ENCODE assay signal across 3 cellular contexts in genomic region chrX:130545796-130546195, GRCh38.
TF ChIP-seq lines count a peak whose summit lies in the region.

No MANE protein-coding gene starts in this region.

TF ChIP-seq in IMR-90, 13 proteins besides CTCF, POLR2A, EP300 and RAD21:
- no peak for TF ChIP-seq BHLHE40 (IDR thresholded peaks at IDR 0.05; ENCODE audit: low read depth, low read length)
- TF ChIP-seq CEBPB (IDR thresholded peaks at IDR 0.05; ENCODE audit: low read depth, low read length): peak; percentile 75

TF ChIP-seq in K562, 482 proteins besides CTCF, POLR2A, EP300 and RAD21:
- TF ChIP-seq HBP1 (CRISPR knock-in tag; IDR thresholded peaks at IDR 0.05): no peak
- no peak for TF ChIP-seq RHOXF2B (CRISPR knock-in tag; conservative IDR thresholded peaks at IDR 0.05)
- TF ChIP-seq CBX2 (IDR thresholded peaks at IDR 0.05; ENCODE audit: insufficient read depth, low read length, poor library complexity, severe bottlenecking): no peak
- no peak for TF ChIP-seq CXXC5 (CRISPR knock-in tag; IDR thresholded peaks at IDR 0.05)
- no peak for TF ChIP-seq SETDB1 (IDR thresholded peaks at IDR 0.05; ENCODE audit: low read length)
- no peak for TF ChIP-seq PTTG1 (tag; IDR thresholded peaks at IDR 0.05; ENCODE audit: low read depth)
- no peak for TF ChIP-seq E2F6 (IDR thresholded peaks at IDR 0.05; ENCODE audit: borderline replicate concordance in 1 of 2, extremely low read depth in 1 of 2, insufficient read depth in 1 of 2, insufficient read length in 1 of 2, low read depth in 1 of 2, low read length in 1 of 2, poor library complexity in 1 of 2, severe bottlenecking in 1 of 2)
- TF ChIP-seq CEBPB (tag; IDR thresholded peaks at IDR 0.05): peak; percentile 79
- TF ChIP-seq DIDO1 (tag; IDR thresholded peaks at IDR 0.05; ENCODE audit: low read depth): no peak
- no peak for TF ChIP-seq TCF3 (CRISPR knock-in tag; IDR thresholded peaks at IDR 0.05)
- TF ChIP-seq CEBPG (CRISPR knock-in tag; IDR thresholded peaks at IDR 0.05): no peak
- TF ChIP-seq CEBPG (tag; conservative IDR thresholded peaks at IDR 0.05 in 1 of 2, IDR thresholded peaks at IDR 0.05 in 1 of 2): peak; percentile 23 to 86; a peak in 3 of 4 replicates
- no peak for TF ChIP-seq ZKSCAN1 (IDR thresholded peaks at IDR 0.05; ENCODE audit: low read depth, low read length)
- no peak for TF ChIP-seq RERE (CRISPR knock-in tag; IDR thresholded peaks at IDR 0.05; ENCODE audit: borderline replicate concordance)

TF ChIP-seq in H1, 55 proteins besides CTCF, POLR2A, EP300 and RAD21:
- TF ChIP-seq SUZ12 (IDR thresholded peaks at IDR 0.05; ENCODE audit: low read length): no peak
- no peak for TF ChIP-seq BACH1 (IDR thresholded peaks at IDR 0.05; ENCODE audit: low read length)
- peak; percentile 42; the same call in 1 of the 2 replicates for TF ChIP-seq CEBPB (IDR thresholded peaks at IDR 0.05; ENCODE audit: low read depth, low read length)
